Comparison of ENCODE assay signal across 19 cellular contexts in genomic region chr3:13149331-13150203, GRCh38.
DNase-seq lines count a peak whose midpoint lies in the region; ATAC-seq and TF ChIP-seq lines count a peak whose summit lies in the region.
"Had no signal": no experiment of that assay in that cellular context is flagged by ENCODE, and none has a peak within 500 bp of the region (broad histone marks: within the 10 kb centered on the region; RNA-seq: fewer than 3 reads in every experiment).

No MANE protein-coding gene starts in this region.

- H3K36me3 Mint-ChIP-seq in activated T-cell treated with anti-CD3 and anti-CD28 coated beads, Interleukin-2, amount 50 U/mL, for 72 hours (ENCODE audit: insufficient read depth in 2 of 2), result peaks cover under 1 to 2% of the 10 kb centered on the region in 2 donors
- H3K36me3 Mint-ChIP-seq in WTC11, result peaks cover 3% of the 10 kb centered on the region

- H3K9me3 Mint-ChIP-seq in activated T-cell treated with anti-CD3 and anti-CD28 coated beads, Interleukin-2, amount 50 U/mL, for 72 hours, result peaks cover 1 to 3% of the 10 kb centered on the region in 2 donors
- peaks cover 12% of the 10 kb centered on the region for H3K9me3 Mint-ChIP-seq in WTC11
- H3K9me3 Mint-ChIP-seq in stimulated activated naive CD8-positive, alpha-beta T cell treated with anti-CD3 and anti-CD28 coated beads, Interleukin-15, amount 100 ng/mL, for 72 hours, result peaks cover 2% of the 10 kb centered on the region in 2 donors

- POLR2A ChIA-PET in WTC11 (lab: Charles Lee), result no interaction called here

- H3K4me1 Mint-ChIP-seq in activated T-cell treated with anti-CD3 and anti-CD28 coated beads, Interleukin-2, amount 50 U/mL, for 72 hours (ENCODE audit: low read depth), result peaks cover 10% of the 10 kb centered on the region
- peaks cover 9% of the 10 kb centered on the region for H3K4me1 Mint-ChIP-seq in WTC11
- H3K4me1 Mint-ChIP-seq in stimulated activated naive CD8-positive, alpha-beta T cell treated with anti-CD3 and anti-CD28 coated beads, Interleukin-15, amount 100 ng/mL, for 72 hours, result peaks cover 13% of the 10 kb centered on the region

- no peak for DNase-seq in activated T-cell treated with anti-CD3 and anti-CD28 coated beads, Interleukin-2, amount 50 U/mL, for 72 hours
- DNase-seq in activated T-cell treated with anti-CD3 and anti-CD28 coated beads, Interleukin-2, amount 50 U/mL, for 1 hour, result no peak
- DNase-seq in WTC11 (ENCODE audit: low spot score) (peak; percentile 8), medulla oblongata (ENCODE audit: extremely low spot score) (no peak), substantia nigra (lab: John Stamatoyannopoulos, UW) (no peak)
- DNase-seq in stimulated activated naive CD8-positive, alpha-beta T cell treated with anti-CD3 and anti-CD28 coated beads, Interleukin-15, amount 100 ng/mL, for 72 hours, result peak in 1 of 2 donors; percentile 5
- DNase-seq: DMS53, heart right ventricle, left lung, NCI-H1694, NCI-H526 treated with DMSO at 0.1 percent for 48 hours, T1000 had no signal

- CTCF ChIA-PET in WTC11 (lab: Charles Lee), result interaction anchor here (1.8 kb wide), 1 partner anchor 58 kb away, joined by 7 read pairs; no protein-coding TSS in a partner anchor

- peak overlapping the region; percentile 52 for H3K27ac Mint-ChIP-seq in activated T-cell treated with anti-CD3 and anti-CD28 coated beads, Interleukin-2, amount 50 U/mL, for 72 hours
- no peak overlapping the region; the same call in 1 of the 2 replicates for H3K27ac Mint-ChIP-seq in WTC11
- H3K27ac Mint-ChIP-seq in stimulated activated naive CD8-positive, alpha-beta T cell treated with anti-CD3 and anti-CD28 coated beads, Interleukin-15, amount 100 ng/mL, for 72 hours, result peak overlapping the region; percentile 95

- H3K27ac ChIP-seq in substantia nigra (ENCODE audit: low read depth, low read length, poor library complexity, severe bottlenecking), result no peak overlapping the region
- H3K27ac ChIP-seq: breast epithelium, heart right ventricle, KMS-11, left lung, neutrophil, RWPE1, skin epidermis had no signal

- no peak for TF ChIP-seq CTCF in WTC11 (IDR thresholded peaks at IDR 0.05)

- ATAC-seq in activated T-cell treated with anti-CD3 and anti-CD28 coated beads, Interleukin-2, amount 50 U/mL, for 72 hours (replicated peaks in 1 of 2), result peak; percentile 67 to 75
- peak; percentile 14; the same call in 1 of the 2 replicates for ATAC-seq in WTC11
- ATAC-seq in esophagus mucosa, result peak; percentile 28
- peak; percentile 59 for ATAC-seq in stimulated activated naive CD8-positive, alpha-beta T cell treated with anti-CD3 and anti-CD28 coated beads, Interleukin-15, amount 100 ng/mL, for 72 hours
- ATAC-seq in GM21619 (IDR thresholded peaks at IDR 0.05; ENCODE audit: unreplicated experiment), result no peak
- ATAC-seq: left lung had no signal

- H3K4me3 Mint-ChIP-seq in activated T-cell treated with anti-CD3 and anti-CD28 coated beads, Interleukin-2, amount 50 U/mL, for 72 hours, result peak overlapping the region; percentile 33 to 50
- H3K4me3 Mint-ChIP-seq in WTC11, result no peak overlapping the region
- H3K4me3 Mint-ChIP-seq in stimulated activated naive CD8-positive, alpha-beta T cell treated with anti-CD3 and anti-CD28 coated beads, Interleukin-15, amount 100 ng/mL, for 72 hours, result peak overlapping the region; percentile 24 to 67

- H3K27me3 Mint-ChIP-seq in activated T-cell treated with anti-CD3 and anti-CD28 coated beads, Interleukin-2, amount 50 U/mL, for 72 hours (ENCODE audit: low read depth), result no peaks in the 10 kb centered on the region
- no peaks in the 10 kb centered on the region for H3K27me3 Mint-ChIP-seq in WTC11 (ENCODE audit: low read depth)
- no peaks in the 10 kb centered on the region for H3K27me3 Mint-ChIP-seq in stimulated activated naive CD8-positive, alpha-beta T cell treated with anti-CD3 and anti-CD28 coated beads, Interleukin-15, amount 100 ng/mL, for 72 hours

TF ChIP-seq in WTC11, 78 proteins besides CTCF, POLR2A, EP300 and RAD21:
- TF ChIP-seq ZBTB43 (CRISPR knock-in tag; IDR thresholded peaks at IDR 0.05) (no peak), ATF2 (CRISPR knock-in tag; IDR thresholded peaks at IDR 0.05; ENCODE audit: borderline replicate concordance, low read depth) (no peak), GRHL2 (CRISPR knock-in tag; IDR thresholded peaks at IDR 0.05; ENCODE audit: insufficient replicate concordance, severe bottlenecking) (no peak), ZNF671 (CRISPR knock-in tag; IDR thresholded peaks at IDR 0.05) (no peak), RORB (CRISPR knock-in tag; IDR thresholded peaks at IDR 0.05) (no peak), ZNF263 (CRISPR knock-in tag; IDR thresholded peaks at IDR 0.05; ENCODE audit: low read depth) (no peak), NR1H2 (CRISPR knock-in tag; IDR thresholded peaks at IDR 0.05) (no peak), EMX1 (CRISPR knock-in tag; IDR thresholded peaks at IDR 0.05) (no peak)
